Comparison of ENCODE assay signal across 8 cellular contexts in the genomic region with DNA sequence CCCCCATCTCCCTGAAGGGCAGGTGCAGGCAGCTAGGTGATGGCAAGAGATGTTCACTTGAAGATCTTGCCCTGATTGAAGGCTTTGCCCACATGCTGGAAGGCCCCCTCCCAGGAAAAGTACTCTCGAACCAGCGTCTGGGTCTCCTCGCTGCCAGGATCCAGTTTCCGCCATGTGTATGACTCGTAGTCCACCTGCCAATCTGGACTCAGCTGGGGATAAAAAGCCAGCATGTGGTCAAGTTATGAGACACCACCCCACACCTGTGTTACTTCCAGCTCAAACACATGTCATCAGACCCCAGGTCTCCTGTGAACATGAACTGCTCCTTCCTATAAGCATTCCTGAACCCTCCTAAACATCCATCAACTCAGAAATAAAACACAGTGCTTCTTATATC. TPM values are rescaled to one million over a fixed set of nuclear protein-coding genes. Genes with fewer than 3 reads are reported as not detected.
DNase-seq lines count a peak whose midpoint lies in the region; ATAC-seq and TF ChIP-seq lines count a peak whose summit lies in the region.
"Not testable (repeated sequence)": the region's sequence is repeated elsewhere in the genome, so short reads cannot be mapped to it uniquely, and the experiment has no call there.

No MANE protein-coding gene starts in this region.

- not testable (repeated sequence) for H3K4me3 Mint-ChIP-seq in activated naive CD4-positive, alpha-beta T cell treated with anti-CD3 and anti-CD28 coated beads, Interleukin-2, amount 50 U/mL, for 24 hours; dendritic cell treated with granulocyte-macrophage colony-stimulating factor and Interleukin-4, amounts not matched to agents 40 ng/mL and 50 ng/mL, for 4 days
- peak overlapping the region in 1 of 10 donors; percentile 49 for H3K4me3 Mint-ChIP-seq in naive thymus-derived CD4-positive, alpha-beta T cell

- 92% methylated on average over 5 of the region's 5 CpGs for WGBS in HUES64
- 75% methylated on average over 4 of the region's 5 CpGs for whole genome bisulfite sequencing in SK-N-SH (ENCODE audit: low lambda C conversion rate)
- 77 to 91% (median 86%) methylated on average over 5 of the region's 5 CpGs for WGBS in spleen, 5 donors

- peaks cover 14% of the 10 kb centered on the region for H3K36me3 Mint-ChIP-seq in activated naive CD4-positive, alpha-beta T cell treated with anti-CD3 and anti-CD28 coated beads, Interleukin-2, amount 50 U/mL, for 24 hours
- H3K36me3 Mint-ChIP-seq in dendritic cell treated with granulocyte-macrophage colony-stimulating factor and Interleukin-4, amounts not matched to agents 40 ng/mL and 50 ng/mL, for 4 days (ENCODE audit: low read depth): peaks cover 78% of the 10 kb centered on the region
- H3K36me3 Mint-ChIP-seq in naive thymus-derived CD4-positive, alpha-beta T cell: peaks cover 9 to 29% (median 17%) of the 10 kb centered on the region in 5 donors

- H3K9me2 ChIP-seq in SK-N-SH: not testable (repeated sequence)

- peak overlapping the region; percentile 83; the same call in 1 of the 2 replicates for H3K27ac ChIP-seq in HUES64 (ENCODE audit: low read depth, low read length)
- H3K27ac ChIP-seq in SK-N-SH (ENCODE audit: low read depth in 2 of 2, low read length in 1 of 2): peak overlapping the region in 1 of 2 experiments; percentile 80; a peak in 1 of 4 replicates
- peak overlapping the region; percentile 41 to 82 for H3K27ac ChIP-seq in right atrium auricular region
- peak overlapping the region; percentile 44 for H3K27ac ChIP-seq in naive thymus-derived CD4-positive, alpha-beta T cell (ENCODE audit: low read depth, low read length)
- peak overlapping the region in 5 of 8 donors; percentile 20 to 95 (median 84) for H3K27ac ChIP-seq in spleen

- 0 out of 2 replicates have a peak overlapping the region, but pooled peaks have one; percentile 18 for H3K4me2 ChIP-seq in SK-N-SH

- peaks cover 19% of the 10 kb centered on the region for H4K20me1 ChIP-seq in SK-N-SH (ENCODE audit: insufficient read depth)

- TF ChIP-seq POLR2A in spleen (IDR thresholded peaks at IDR 0.05): not testable (repeated sequence)

- peaks cover 51% of the 10 kb centered on the region for H3K79me2 ChIP-seq in SK-N-SH (ENCODE audit: insufficient read depth)

- intact Hi-C loops in dendritic cell treated with granulocyte-macrophage colony-stimulating factor and Interleukin-4, amounts not matched to agents 40 ng/mL and 50 ng/mL, for 4 days (cut with micrococcal nuclease): loop anchor here (1.0 to 5.0 kb wide), 3 partner anchors 13 to 162 kb away; a partner anchor contains a TSS
- intact Hi-C loops in naive thymus-derived CD4-positive, alpha-beta T cell (cut with micrococcal nuclease): loop anchor here (1.0 to 10.0 kb wide), 8 partner anchors 17 to 1575 kb away; a partner anchor contains a TSS
- intact Hi-C loops in spleen (cut with DNase I; ENCODE audit: low total_unique reads): loop anchor here (5.0 kb wide), 1 partner anchor 137 kb away; no protein-coding TSS in a partner anchor

- not testable (repeated sequence) for TF ChIP-seq RAD21 in SK-N-SH (IDR thresholded peaks at IDR 0.05; ENCODE audit: low read length)

- H3K36me3 ChIP-seq in HUES64 (ENCODE audit: insufficient read depth, low read length) (peaks cover 69% of the 10 kb centered on the region), SK-N-SH (replicated peaks in 1 of 2; ENCODE audit: control insufficient read depth in 1 of 2, insufficient read depth in 2 of 2, low read length in 1 of 2) (peaks cover 41 to 46% of the 10 kb centered on the region in 2 experiments), right atrium auricular region (peaks cover 46% of the 10 kb centered on the region), spleen (peaks cover 0 to 75% (median 59%) of the 10 kb centered on the region in 6 donors)
- peaks cover 5 to 41% (median 8%) of the 10 kb centered on the region in 3 experiments for H3K36me3 ChIP-seq in naive thymus-derived CD4-positive, alpha-beta T cell (ENCODE audit: control insufficient read depth in 2 of 3, insufficient read depth in 3 of 3, low read length in 3 of 3)

- H2AFZ ChIP-seq in SK-N-SH (ENCODE audit: low read depth): not testable (repeated sequence)

- H3K4me1 ChIP-seq in HUES64 (ENCODE audit: insufficient read depth, low read length) (peaks cover 46% of the 10 kb centered on the region), SK-N-SH (ENCODE audit: control insufficient read depth in 1 of 2, insufficient read depth in 2 of 2, low read depth in 1 of 2, low read length in 1 of 2) (peaks cover 26 to 55% of the 10 kb centered on the region in 2 experiments), right atrium auricular region (peaks cover 0 to 51% of the 10 kb centered on the region in 2 donors), spleen (peaks cover 41 to 84% (median 52%) of the 10 kb centered on the region in 6 donors)
- peaks cover 36 to 51% of the 10 kb centered on the region in 2 donors for H3K4me1 ChIP-seq in naive thymus-derived CD4-positive, alpha-beta T cell (ENCODE audit: control insufficient read depth in 2 of 2, insufficient read depth in 2 of 2, low read length in 2 of 2)

- CTCF ChIA-PET in SK-N-SH (lab: Yijun Ruan, JAX): interaction anchor here (1.1 to 11.8 kb wide), 9 partner anchors 8 to 178 kb away, joined by 3 to 90 read pairs (median 7); a partner anchor contains a TSS
- CTCF ChIA-PET in naive thymus-derived CD4-positive, alpha-beta T cell (lab: Charles Lee): interaction anchor here (0.6 to 5.8 kb wide), 11 partner anchors 7 to 180 kb away, joined by 3 to 125 read pairs (median 10); a partner anchor contains a TSS

- H3K9ac ChIP-seq in HUES64 (ENCODE audit: low read depth, low read length); SK-N-SH: not testable (repeated sequence)

- not testable (repeated sequence) for H3K27me3 Mint-ChIP-seq in activated naive CD4-positive, alpha-beta T cell treated with anti-CD3 and anti-CD28 coated beads, Interleukin-2, amount 50 U/mL, for 24 hours; dendritic cell treated with granulocyte-macrophage colony-stimulating factor and Interleukin-4, amounts not matched to agents 40 ng/mL and 50 ng/mL, for 4 days; naive thymus-derived CD4-positive, alpha-beta T cell

- POLR2A ChIA-PET in SK-N-SH (lab: Yijun Ruan, JAX): interaction anchor here (1.7 kb wide), 2 partner anchors 13 to 32 kb away, joined by 3 to 6 read pairs; a partner anchor contains a TSS
- POLR2A ChIA-PET in naive thymus-derived CD4-positive, alpha-beta T cell (lab: Charles Lee): interaction anchor here (0.6 to 10.5 kb wide), 5 partner anchors 13 to 1486 kb away, joined by 3 to 92 read pairs (median 4); a partner anchor contains a TSS

- peaks cover 82% of the 10 kb centered on the region for H3F3A ChIP-seq in SK-N-SH (replicated peaks; ENCODE audit: insufficient read depth)

- H3K27ac Mint-ChIP-seq in activated naive CD4-positive, alpha-beta T cell treated with anti-CD3 and anti-CD28 coated beads, Interleukin-2, amount 50 U/mL, for 24 hours: peak overlapping the region; percentile 87
- H3K27ac Mint-ChIP-seq in dendritic cell treated with granulocyte-macrophage colony-stimulating factor and Interleukin-4, amounts not matched to agents 40 ng/mL and 50 ng/mL, for 4 days: peak overlapping the region; percentile 15
- peak overlapping the region; percentile 48 to 98 (median 85) for H3K27ac Mint-ChIP-seq in naive thymus-derived CD4-positive, alpha-beta T cell

- not testable (repeated sequence) for H3K9me3 Mint-ChIP-seq in activated naive CD4-positive, alpha-beta T cell treated with anti-CD3 and anti-CD28 coated beads, Interleukin-2, amount 50 U/mL, for 24 hours; dendritic cell treated with granulocyte-macrophage colony-stimulating factor and Interleukin-4, amounts not matched to agents 40 ng/mL and 50 ng/mL, for 4 days; naive thymus-derived CD4-positive, alpha-beta T cell

- TF ChIP-seq EP300 in SK-N-SH (IDR thresholded peaks at IDR 0.05; ENCODE audit: borderline replicate concordance in 1 of 2, low read depth in 1 of 2, low read length in 1 of 2): not testable (repeated sequence)

- DNase-seq in A172 (ENCODE audit: low spot score) (peak; percentile 44), spleen (peak; percentile 59)
- DNase-seq in SK-N-SH; right atrium auricular region (ENCODE audit: low spot score); naive thymus-derived CD4-positive, alpha-beta T cell: not testable (repeated sequence)

- not testable (repeated sequence) for H3K27me3 ChIP-seq in HUES64 (ENCODE audit: insufficient read depth, low read length); SK-N-SH (ENCODE audit: insufficient read depth); right atrium auricular region; naive thymus-derived CD4-positive, alpha-beta T cell (ENCODE audit: control insufficient read depth in 2 of 2, insufficient read depth in 2 of 2, low read length in 2 of 2); spleen (replicated peaks in 1 of 7)

- ATAC-seq in naive thymus-derived CD4-positive, alpha-beta T cell: not testable (repeated sequence)

- H3K9me3 ChIP-seq in HUES64 (ENCODE audit: insufficient read depth, low read depth, low read length); SK-N-SH; right atrium auricular region; naive thymus-derived CD4-positive, alpha-beta T cell (ENCODE audit: control insufficient read depth in 2 of 3, low read length in 3 of 3); spleen: not testable (repeated sequence)

- H3K4me3 ChIP-seq in HUES64 (ENCODE audit: low read length); SK-N-SH (ENCODE audit: low read depth in 2 of 2, low read length in 1 of 2); right atrium auricular region; naive thymus-derived CD4-positive, alpha-beta T cell (ENCODE audit: low read length); spleen: not testable (repeated sequence)

- not testable (repeated sequence) for TF ChIP-seq CTCF in SK-N-SH (IDR thresholded peaks at IDR 0.05); right atrium auricular region (IDR thresholded peaks at IDR 0.05); spleen (IDR thresholded peaks at IDR 0.05 in 8 of 11, conservative IDR thresholded peaks at IDR 0.05 in 3 of 11)

- peaks cover 65% of the 10 kb centered on the region for H3K4me1 Mint-ChIP-seq in activated naive CD4-positive, alpha-beta T cell treated with anti-CD3 and anti-CD28 coated beads, Interleukin-2, amount 50 U/mL, for 24 hours
- peaks cover 63% of the 10 kb centered on the region for H3K4me1 Mint-ChIP-seq in dendritic cell treated with granulocyte-macrophage colony-stimulating factor and Interleukin-4, amounts not matched to agents 40 ng/mL and 50 ng/mL, for 4 days (ENCODE audit: low read depth)
- peaks cover 35 to 66% (median 54%) of the 10 kb centered on the region in 7 donors for H3K4me1 Mint-ChIP-seq in naive thymus-derived CD4-positive, alpha-beta T cell

RNA-seq across cellular contexts. Expression of a gene that starts 13.0 kb away (rescaled TPM):
- total RNA-seq in A172 (2014; rRNA removed; shearing (Covaris generic)): 298 and 391 TPM in 2 replicates
- 3.4 TPM for polyA plus RNA-seq in HUES64 (2013, experiment 1 of 2)
- 4.6 TPM for polyA plus RNA-seq in HUES64 (2013, experiment 2 of 2)
- polyA plus RNA-seq in SK-N-SH (2012; rRNA removed): 57.8 and 62.3 TPM in 2 replicates
- polyA plus RNA-seq in SK-N-SH (2012; cell fraction: cytosol; rRNA removed): 49.7 and 55.0 TPM in 2 replicates
- 78.7 and 115 TPM in 2 replicates for polyA plus RNA-seq in SK-N-SH (2012; cell fraction: nucleus; rRNA removed)
- total RNA-seq in right atrium auricular region: 100 to 1,000 TPM; 270 to 441 TPM
- 100 to 1,000 TPM; 174 to 622 (median 243) TPM for total RNA-seq in naive thymus-derived CD4-positive, alpha-beta T cell
- polyA plus RNA-seq in naive thymus-derived CD4-positive, alpha-beta T cell: 1 to 10 TPM; 6.7 to 7.7 TPM
- 100 to 1,000 TPM; 168 to 370 (median 289) TPM for total RNA-seq in spleen
- polyA plus RNA-seq in spleen: 10 to 100 TPM; 11.8 to 24.0 (median 12.0) TPM

RNA-seq across cellular contexts. Expression of a gene that starts 14.1 kb away (rescaled TPM):
- 1,294 and 1,343 TPM in 2 replicates for total RNA-seq in A172 (2014; rRNA removed; shearing (Covaris generic))
- 1,523 TPM for polyA plus RNA-seq in HUES64 (2013, experiment 1 of 2)
- 1,614 TPM for polyA plus RNA-seq in HUES64 (2013, experiment 2 of 2)
- polyA plus RNA-seq in SK-N-SH (2012; rRNA removed) (1,853 and 2,105 TPM in 2 replicates), spleen (1,000 to 10,000 TPM; 2,364 to 2,501 (median 2,474) TPM)
- 1,837 and 2,039 TPM in 2 replicates for polyA plus RNA-seq in SK-N-SH (2012; cell fraction: cytosol; rRNA removed)
- polyA plus RNA-seq in SK-N-SH (2012; cell fraction: nucleus; rRNA removed): 604 and 627 TPM in 2 replicates
- total RNA-seq in right atrium auricular region (1,000 to 10,000 TPM in 1 of 2 donors, 100 to 1,000 TPM in 1; 707 to 1,175 TPM), spleen (1,000 to 10,000 TPM in 6 of 7 donors, 100 to 1,000 TPM in 1; 989 to 1,475 (median 1,270) TPM)
- 1,000 to 10,000 TPM; 1,186 to 2,550 (median 2,338) TPM for total RNA-seq in naive thymus-derived CD4-positive, alpha-beta T cell
- 1,000 to 10,000 TPM; 2,027 to 2,354 TPM for polyA plus RNA-seq in naive thymus-derived CD4-positive, alpha-beta T cell

RNA-seq across cellular contexts. Expression of a gene that starts 31.7 kb away (rescaled TPM):
- 7.9 and 9.6 TPM in 2 replicates for total RNA-seq in A172 (2014; rRNA removed; shearing (Covaris generic))
- polyA plus RNA-seq in HUES64 (2013, experiment 1 of 2): 11.8 TPM
- polyA plus RNA-seq in HUES64 (2013, experiment 2 of 2): 13.8 TPM
- polyA plus RNA-seq in SK-N-SH (2012; rRNA removed): 27.3 and 30.0 TPM in 2 replicates
- polyA plus RNA-seq in SK-N-SH (2012; cell fraction: cytosol; rRNA removed): 10.5 and 13.8 TPM in 2 replicates
- 97.9 and 105 TPM in 2 replicates for polyA plus RNA-seq in SK-N-SH (2012; cell fraction: nucleus; rRNA removed)
- total RNA-seq in right atrium auricular region: 1 to 10 TPM; 5.4 to 5.7 TPM
- total RNA-seq in naive thymus-derived CD4-positive, alpha-beta T cell: 10 to 100 TPM; 34.5 to 54.6 (median 37.4) TPM
- polyA plus RNA-seq in naive thymus-derived CD4-positive, alpha-beta T cell: 10 to 100 TPM; 20.2 to 25.4 TPM
- total RNA-seq in spleen: 10 to 100 TPM; 14.4 to 30.9 (median 20.1) TPM
- 10 to 100 TPM; 14.5 to 24.1 (median 16.1) TPM for polyA plus RNA-seq in spleen

RNA-seq across cellular contexts. Expression of a gene that starts 42.0 kb away (rescaled TPM):
- 114 and 139 TPM in 2 replicates for total RNA-seq in A172 (2014; rRNA removed; shearing (Covaris generic))
- 99.8 TPM for polyA plus RNA-seq in HUES64 (2013, experiment 1 of 2)
- polyA plus RNA-seq in HUES64 (2013, experiment 2 of 2): 97.7 TPM
- 18.4 and 20.6 TPM in 2 replicates for polyA plus RNA-seq in SK-N-SH (2012; rRNA removed)
- polyA plus RNA-seq in SK-N-SH (2012; cell fraction: cytosol; rRNA removed): 12.7 and 15.6 TPM in 2 replicates
- polyA plus RNA-seq in SK-N-SH (2012; cell fraction: nucleus; rRNA removed): 57.9 and 72.2 TPM in 2 replicates
- 10 to 100 TPM; 30.0 to 40.5 TPM for total RNA-seq in right atrium auricular region
- total RNA-seq in naive thymus-derived CD4-positive, alpha-beta T cell: 100 to 1,000 TPM; 134 to 238 (median 199) TPM
- 10 to 100 TPM; 25.6 to 46.4 TPM for polyA plus RNA-seq in naive thymus-derived CD4-positive, alpha-beta T cell
- 100 to 1,000 TPM; 102 to 154 (median 114) TPM for total RNA-seq in spleen
- polyA plus RNA-seq in spleen: 10 to 100 TPM; 55.3 to 94.6 (median 58.5) TPM

RNA-seq across cellular contexts. Expression of a gene that starts 52.9 kb away (rescaled TPM):
- total RNA-seq in A172 (2014; rRNA removed; shearing (Covaris generic)): 16.0 and 19.5 TPM in 2 replicates
- 10.8 TPM for polyA plus RNA-seq in HUES64 (2013, experiment 1 of 2)
- polyA plus RNA-seq in HUES64 (2013, experiment 2 of 2): 11.2 TPM
- polyA plus RNA-seq in SK-N-SH (2012; rRNA removed) (43.0 and 47.8 TPM in 2 replicates), spleen (100 to 1,000 TPM in 1 of 3 donors, 10 to 100 TPM in 2; 51.0 to 116 (median 78.6) TPM)
- polyA plus RNA-seq in SK-N-SH (2012; cell fraction: cytosol; rRNA removed): 14.5 and 19.5 TPM in 2 replicates
- polyA plus RNA-seq in SK-N-SH (2012; cell fraction: nucleus; rRNA removed): 247 and 252 TPM in 2 replicates
- total RNA-seq in right atrium auricular region (10 to 100 TPM; 15.8 to 21.3 TPM), spleen (100 to 1,000 TPM in 5 of 7 donors, 10 to 100 TPM in 2; 46.7 to 159 (median 116) TPM)
- total RNA-seq in naive thymus-derived CD4-positive, alpha-beta T cell: 100 to 1,000 TPM; 152 to 209 (median 188) TPM
- 10 to 100 TPM; 14.6 to 23.9 TPM for polyA plus RNA-seq in naive thymus-derived CD4-positive, alpha-beta T cell

Comparison
In these comparisons a context has a peak if more than half of its experiments do, and no peak if none do; other contexts are left out.
1. H3K27ac Mint-ChIP-seq: peak in every context shown above with its lines; median percentile 87 in activated naive CD4-positive, alpha-beta T cell treated with anti-CD3 and anti-CD28 coated beads, Interleukin-2, amount 50 U/mL, for 24 hours; 85 in naive thymus-derived CD4-positive, alpha-beta T cell; 15 in dendritic cell treated with granulocyte-macrophage colony-stimulating factor and Interleukin-4, amounts not matched to agents 40 ng/mL and 50 ng/mL, for 4 days.